ENCODE assay signal across 9 cellular contexts in the genomic region with DNA sequence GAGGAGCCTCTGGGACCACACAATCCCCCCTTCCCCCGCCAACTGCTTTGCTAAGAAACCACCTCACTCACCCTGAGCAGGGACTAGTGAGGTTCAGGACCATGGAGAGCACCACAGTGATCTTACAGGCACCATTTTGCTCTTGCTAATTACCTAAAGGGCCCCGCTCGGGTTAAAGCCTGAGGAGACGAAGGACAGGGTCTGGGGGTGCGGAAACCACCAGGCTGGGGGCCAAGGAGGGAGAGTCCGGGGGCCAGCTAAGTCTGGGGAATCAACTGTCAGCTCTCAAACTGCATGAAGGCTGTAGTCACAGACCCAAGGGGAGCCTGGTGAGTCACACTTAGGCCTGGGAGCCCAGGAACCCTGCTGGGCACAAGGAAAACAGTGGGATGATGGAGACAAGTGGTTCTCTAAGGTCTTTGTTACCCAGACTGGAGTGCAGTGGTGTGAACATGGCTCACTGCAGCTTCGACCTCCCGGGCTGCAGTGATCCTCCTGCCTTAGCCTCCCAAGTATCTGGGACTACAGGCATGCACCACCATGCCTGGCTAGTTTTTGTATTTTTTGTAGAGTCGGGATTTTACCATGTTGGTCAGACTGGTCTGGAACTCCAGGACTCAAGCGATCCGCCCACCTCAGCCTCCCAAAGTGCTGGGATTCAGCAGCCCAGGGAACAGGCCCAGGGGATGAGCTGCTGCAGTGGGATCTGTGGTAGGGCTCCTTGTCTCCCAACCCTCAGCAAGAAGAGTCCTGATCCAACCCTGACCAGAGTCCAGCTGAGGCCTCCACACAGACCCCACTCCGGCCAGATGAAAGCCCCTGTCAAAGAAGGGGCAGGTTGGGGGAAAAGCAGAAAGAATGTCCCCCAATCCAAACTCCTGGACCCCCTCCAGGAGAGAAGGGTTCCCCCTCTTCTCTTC.
DNase-seq lines count a peak whose midpoint lies in the region; ATAC-seq and TF ChIP-seq lines count a peak whose summit lies in the region.
"Had no signal": no experiment of that assay in that cellular context is flagged by ENCODE, and none has a peak within 500 bp of the region (broad histone marks: within the 10 kb centered on the region; RNA-seq: fewer than 3 reads in every experiment).

No MANE protein-coding gene starts in this region.

- no peak overlapping the region for H3K9ac ChIP-seq in GM23248

- H3K79me2 ChIP-seq in GM23248 (ENCODE audit: insufficient read depth) = no peaks in the 10 kb centered on the region

- no peaks in the 10 kb centered on the region for H3F3A ChIP-seq in GM23248 (ENCODE audit: insufficient read depth)

- no peak overlapping the region for H3K27ac ChIP-seq in A673 (ENCODE audit: low read depth, low read length, poor library complexity, severe bottlenecking)
- H3K27ac ChIP-seq in GM23248 = no peak overlapping the region

- peaks cover 19% of the 10 kb centered on the region for H3K4me1 Mint-ChIP-seq in nephron progenitor cell

- no peaks in the 10 kb centered on the region for H3K9me3 ChIP-seq in A673 (ENCODE audit: low read depth, low read length, poor library complexity, severe bottlenecking)
- H3K9me3 ChIP-seq in GM23248 (ENCODE audit: low read depth) = no peaks in the 10 kb centered on the region

- intact Hi-C loops in A673 (cut with micrococcal nuclease; ENCODE audit: unreplicated experiment) = no loop called here

- peaks cover 15% of the 10 kb centered on the region for H3K4me1 ChIP-seq in A673 (ENCODE audit: insufficient read depth, low read length, poor library complexity, severe bottlenecking)
- H3K4me1 ChIP-seq in GM23248 (ENCODE audit: insufficient read depth) = peaks cover 13% of the 10 kb centered on the region

- TF ChIP-seq CTCF in A673 (conservative IDR thresholded peaks at IDR 0.05; ENCODE audit: low read depth, low read length) (no peak), nephron progenitor cell (IDR thresholded peaks at IDR 0.05) (no peak)

- H2AFZ ChIP-seq in GM23248 = no peak overlapping the region

- no peaks in the 10 kb centered on the region for H3K9me3 Mint-ChIP-seq in nephron progenitor cell

- H3K4me2 ChIP-seq in GM23248 (ENCODE audit: unreplicated experiment) = no peak overlapping the region

- CTCF ChIA-PET in A673 (lab: Charles Lee) = no interaction called here

- DNase-seq in A673 (ENCODE audit: low spot score) = peak; percentile 79
- DNase-seq in GM23248 = peak; percentile 75
- peak; percentile 46 for DNase-seq in SW480 (ENCODE audit: low spot score)
- peak; percentile 59 to 82 for DNase-seq in dermis microvascular lymphatic vessel endothelial cell (ENCODE audit: low read depth in 2 of 2)
- DNase-seq in nephron progenitor cell = peak; percentile 86
- DNase-seq in superior temporal gyrus (ENCODE audit: extremely low spot score) = no peak
- DNase-seq in NCI-H1092 (lab: John Stamatoyannopoulos, UW) = no peak

- 50 to 52% methylated on average over 12 of the region's 12 CpGs for WGBS in GM23248 (ENCODE audit: low coverage in 1 of 2, low lambda C conversion rate in 2 of 2, missing lambda C conversion rate in 2 of 2), 2 experiments

- BruUV-seq in A673 (replicated peaks; lab: Mats Ljungman, UMichigan) = no TSS peak

- H3K27me3 ChIP-seq in A673 (replicated peaks; ENCODE audit: insufficient read depth, low read depth, low read length, poor library complexity) (no peaks in the 10 kb centered on the region), GM23248 (replicated peaks; ENCODE audit: insufficient read depth) (no peaks in the 10 kb centered on the region; the same call in 1 of the 2 replicates)

- H3K4me3 Mint-ChIP-seq in nephron progenitor cell = no peak overlapping the region
- H3K4me3 Mint-ChIP-seq: activated naive CD8-positive, alpha-beta T cell had no signal

- H3K4me3 ChIP-seq in A673 (ENCODE audit: low read depth, low read length, poor library complexity, severe bottlenecking) (no peak overlapping the region), GM23248 (no peak overlapping the region)

- H3K36me3 Mint-ChIP-seq in nephron progenitor cell (ENCODE audit: low read depth) = no peaks in the 10 kb centered on the region
- H3K36me3 Mint-ChIP-seq: activated naive CD8-positive, alpha-beta T cell had no signal

- ATAC-seq in HG03159 (IDR thresholded peaks at IDR 0.05; ENCODE audit: unreplicated experiment) = no peak

- no peaks in the 10 kb centered on the region for H3K9me2 ChIP-seq in GM23248 (ENCODE audit: insufficient read depth)

- POLR2A ChIA-PET in A673 (lab: Charles Lee; ENCODE audit: low non-redundant PET) = no interaction called here

- H3K27ac Mint-ChIP-seq in nephron progenitor cell = no peak overlapping the region
- H3K27ac Mint-ChIP-seq: activated naive CD8-positive, alpha-beta T cell had no signal

- H3K36me3 ChIP-seq in A673 (ENCODE audit: insufficient read depth, low read length, poor library complexity, severe bottlenecking) = no peaks in the 10 kb centered on the region
- no peaks in the 10 kb centered on the region for H3K36me3 ChIP-seq in GM23248 (ENCODE audit: low read depth)

- H4K20me1 ChIP-seq in GM23248 (ENCODE audit: insufficient read depth) = no peaks in the 10 kb centered on the region

- peaks cover 2% of the 10 kb centered on the region for H3K27me3 Mint-ChIP-seq in nephron progenitor cell (ENCODE audit: low read depth, poor library complexity)

- in situ Hi-C loops in GM23248 (cut with MboI) = no loop called here

Comparison
In these comparisons a context has a peak if more than half of its experiments do, and no peak if none do; other contexts are left out.
1. DNase-seq: peak in A673 (single experiment), GM23248 (single experiment), SW480 (single experiment), dermis microvascular lymphatic vessel endothelial cell (2 of 2) and nephron progenitor cell (single experiment); none in superior temporal gyrus (single experiment) and NCI-H1092 (single experiment).